ENCODE assay signal across 9 cellular contexts in the genomic region with DNA sequence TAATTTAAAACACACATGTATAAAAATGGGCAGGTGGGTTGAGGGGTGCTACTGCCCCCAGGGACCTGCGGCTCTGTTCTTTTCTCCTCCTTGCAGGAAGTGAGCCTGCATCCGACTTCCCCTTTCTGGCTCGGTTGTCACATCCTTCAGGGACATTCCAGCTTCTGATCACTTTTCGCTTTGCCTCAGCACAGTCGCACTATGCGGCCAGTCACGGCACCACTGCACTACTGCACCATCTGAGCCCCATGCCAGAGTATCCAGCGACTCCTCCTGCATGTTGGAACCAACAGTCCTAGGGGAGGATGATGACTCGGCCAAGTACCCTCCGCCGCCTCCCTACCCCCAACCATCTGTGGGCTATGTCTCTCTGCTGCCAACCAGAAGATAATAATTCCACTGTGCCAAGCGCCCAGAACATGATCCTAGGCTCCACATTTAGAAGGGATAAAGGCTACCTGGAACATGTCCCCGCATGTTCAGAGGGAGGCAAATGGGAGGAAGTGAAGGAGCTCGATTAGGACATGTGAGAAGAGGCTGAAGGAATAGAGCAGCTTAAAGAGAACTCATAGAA. TPM values are rescaled to one million over a fixed set of nuclear protein-coding genes. Genes with fewer than 3 reads are reported as not detected.
A peak's percentile ranks its signal among the peaks of the same experiment; 100 is the strongest.
DNase-seq lines count a peak whose midpoint lies in the region; ATAC-seq and TF ChIP-seq lines count a peak whose summit lies in the region.
"Had no signal": no experiment of that assay in that cellular context is flagged by ENCODE, and none has a peak within 500 bp of the region (broad histone marks: within the 10 kb centered on the region; RNA-seq: fewer than 3 reads in every experiment).

No MANE protein-coding gene starts in this region.

- no peaks in the 10 kb centered on the region for H3K27me3 Mint-ChIP-seq in activated naive CD4-positive, alpha-beta T cell treated with anti-CD3 and anti-CD28 coated beads, Interleukin-2, amount 50 U/mL, for 24 hours

- H3K4me3 ChIP-seq in HUES6 (ENCODE audit: low read depth, low read length) (peak overlapping the region; percentile 41; the same call in 1 of the 2 replicates), upper lobe of right lung (peak overlapping the region; percentile 15), H7 (ENCODE audit: insufficient read depth, low read depth, low read length) (no peak overlapping the region)
- H3K4me3 ChIP-seq: SK-N-MC had no signal

- H3K27ac ChIP-seq in HUES6 (ENCODE audit: low read depth, low read length) (peak overlapping the region; percentile 27; the same call in 1 of the 2 replicates), upper lobe of right lung (peak overlapping the region; percentile 77)
- H3K27ac ChIP-seq: SK-N-MC had no signal

- peaks cover 10% of the 10 kb centered on the region for H3K36me3 Mint-ChIP-seq in activated naive CD4-positive, alpha-beta T cell treated with anti-CD3 and anti-CD28 coated beads, Interleukin-2, amount 50 U/mL, for 24 hours

- DNase-seq in left lobe of liver (ENCODE audit: low spot score) (no peak), upper lobe of right lung (no peak), H7 (no peak), NCI-H2107 treated with DMSO at 0.1 percent for 48 hours (lab: John Stamatoyannopoulos, UW; ENCODE audit: unreplicated experiment) (no peak)

- H3K4me1 Mint-ChIP-seq in activated naive CD4-positive, alpha-beta T cell treated with anti-CD3 and anti-CD28 coated beads, Interleukin-2, amount 50 U/mL, for 24 hours = peaks cover 82% of the 10 kb centered on the region

- peak overlapping the region; percentile 33 for H3K9ac ChIP-seq in HUES6 (ENCODE audit: low read length)

- H3K36me3 ChIP-seq in HUES6 (ENCODE audit: control insufficient read depth, insufficient read depth, low read length) (peaks cover under 1% of the 10 kb centered on the region; the same call in 1 of the 2 replicates), upper lobe of right lung (no peaks in the 10 kb centered on the region), H7 (replicated peaks; ENCODE audit: control insufficient read depth, insufficient read depth, low read length) (no peaks in the 10 kb centered on the region)

- intact Hi-C loops in upper lobe of right lung (cut with DNase I) = no loop called here

- H3K27ac Mint-ChIP-seq in activated naive CD4-positive, alpha-beta T cell treated with anti-CD3 and anti-CD28 coated beads, Interleukin-2, amount 50 U/mL, for 24 hours = peak overlapping the region; percentile 20

- peak; percentile 64 for TF ChIP-seq POLR2A in GM10847 (IDR thresholded peaks at IDR 0.05; ENCODE audit: extremely low read depth, insufficient read length)

- peaks cover 5% of the 10 kb centered on the region; the same call in 1 of the 2 replicates for H3K27me3 ChIP-seq in HUES6 (ENCODE audit: control insufficient read depth, insufficient read depth, low read length)
- no peaks in the 10 kb centered on the region for H3K27me3 ChIP-seq in upper lobe of right lung
- H3K27me3 ChIP-seq in H7 (ENCODE audit: control insufficient read depth, insufficient read depth, low read length) = peaks cover 5% of the 10 kb centered on the region; the same call in 1 of the 2 replicates

- H3K4me1 ChIP-seq in HUES6 (ENCODE audit: control insufficient read depth, insufficient read depth, low read length) (peaks cover 70% of the 10 kb centered on the region), upper lobe of right lung (peaks cover 93% of the 10 kb centered on the region)

- TF ChIP-seq CTCF in upper lobe of right lung (IDR thresholded peaks at IDR 0.05) = no peak

- H3K9me3 ChIP-seq in HUES6 (ENCODE audit: control insufficient read depth, insufficient read depth, low read depth, low read length) (no peaks in the 10 kb centered on the region), upper lobe of right lung (no peaks in the 10 kb centered on the region)

- no peaks in the 10 kb centered on the region for H3K9me3 Mint-ChIP-seq in activated naive CD4-positive, alpha-beta T cell treated with anti-CD3 and anti-CD28 coated beads, Interleukin-2, amount 50 U/mL, for 24 hours

- ATAC-seq in GM21423 (IDR thresholded peaks at IDR 0.05; ENCODE audit: unreplicated experiment) (peak; percentile 47), left lobe of liver (peak; percentile 61), upper lobe of right lung (peak; percentile 81)

- H3K4me3 Mint-ChIP-seq in activated naive CD4-positive, alpha-beta T cell treated with anti-CD3 and anti-CD28 coated beads, Interleukin-2, amount 50 U/mL, for 24 hours = peak overlapping the region; percentile 1

RNA-seq across cellular contexts. Expression of gene CDC42EP3, which starts 17.6 kb away (rescaled TPM):
- 3.4 TPM for total RNA-seq in left lobe of liver
- 71.1 TPM for total RNA-seq in upper lobe of right lung
- 19.5 and 26.2 TPM in 2 replicates for total RNA-seq in H7 (2014; rRNA removed; shearing (Covaris generic))
